20 cellular contexts compared by ENCODE assay signal in the genomic region with DNA sequence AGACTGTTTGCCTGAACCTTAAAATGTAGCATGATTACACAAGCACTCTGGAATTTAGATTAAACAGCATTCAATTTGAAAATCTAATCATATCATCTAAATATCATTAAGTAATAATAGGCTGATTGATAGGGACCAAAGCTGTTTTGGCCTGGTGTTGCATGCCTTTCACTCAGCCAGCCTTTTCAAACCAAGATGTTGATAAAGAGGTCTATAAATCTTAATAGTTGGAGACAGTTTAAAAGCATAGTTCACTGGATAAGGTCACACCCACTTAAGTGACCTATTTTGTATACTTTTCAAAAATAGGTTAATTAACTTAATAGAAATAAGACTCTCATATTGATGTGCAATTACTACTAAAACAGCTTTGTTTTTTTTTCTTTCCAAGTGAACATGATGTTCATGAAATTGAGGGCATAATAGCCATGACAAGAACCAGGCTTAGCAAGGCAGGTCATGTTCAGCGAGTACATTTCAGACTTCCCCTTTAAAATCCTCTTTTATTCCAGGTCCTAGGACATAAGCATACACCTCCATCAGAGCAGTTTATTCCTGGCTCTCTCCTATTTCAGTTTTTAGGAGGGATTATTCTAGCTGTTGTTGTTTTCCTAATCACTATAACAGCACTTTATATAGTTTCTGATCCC.
A peak's percentile ranks its signal among the peaks of the same experiment; 100 is the strongest.
DNase-seq lines count a peak whose midpoint lies in the region; ATAC-seq, FAIRE-seq and TF ChIP-seq lines count a peak whose summit lies in the region.
"Had no signal": no experiment of that assay in that cellular context is flagged by ENCODE, and none has a peak within 500 bp of the region (broad histone marks: within the 10 kb centered on the region; RNA-seq: fewer than 3 reads in every experiment).

No MANE protein-coding gene starts in this region.

- H3K27me3 Mint-ChIP-seq in HFFc6 (ENCODE audit: insufficient read depth) = no peaks in the 10 kb centered on the region
- H3K27me3 Mint-ChIP-seq: activated CD4-positive, alpha-beta memory T cell treated with anti-CD3 and anti-CD28 coated beads, Interleukin-2, amount 10 ng/mL, durations not matched to agents 7 days and 5 days; activated naive CD4-positive, alpha-beta T cell treated with anti-CD3 and anti-CD28 coated beads, Interleukin-2, amount 10 ng/mL, durations not matched to agents 7 days and 5 days; activated T-cell treated with anti-CD3 and anti-CD28 coated beads, Interleukin-2, amount 50 U/mL, for 24 hours; T-cell had no signal

- CTCF ChIA-PET in HEK293 (lab: Yijun Ruan, JAX) = no interaction called here

- WGBS in small intestine, 3 donors = 11 to 53% (median 50%) methylated on average over 1 of the region's 1 CpG

- H3K36me3 Mint-ChIP-seq in HFFc6 (ENCODE audit: low read depth) = no peaks in the 10 kb centered on the region
- H3K36me3 Mint-ChIP-seq: activated naive CD4-positive, alpha-beta T cell treated with anti-CD3 and anti-CD28 coated beads, Interleukin-2, amount 10 ng/mL, durations not matched to agents 7 days and 5 days; T-cell had no signal

- H3K27me3 ChIP-seq in small intestine (ENCODE audit: control insufficient read depth in 2 of 2, insufficient read depth in 2 of 2, low read length in 2 of 2) = no peaks in the 10 kb centered on the region
- H3K27me3 ChIP-seq: neutrophil had no signal

- peaks cover 47% of the 10 kb centered on the region for H3K4me1 ChIP-seq in HEK293 (ENCODE audit: control insufficient read depth, insufficient read depth, low read length)
- H3K4me1 ChIP-seq in small intestine (ENCODE audit: control insufficient read depth in 2 of 2, insufficient read depth in 1 of 2, low read depth in 1 of 2, low read length in 1 of 2) = peaks cover 5 to 9% of the 10 kb centered on the region in 2 donors

- peak overlapping the region; percentile 67 for H3K27ac ChIP-seq in HEK293 (ENCODE audit: extremely low read depth, low read depth, low read length)
- H3K27ac ChIP-seq in small intestine (ENCODE audit: low read depth in 1 of 2, low read length in 1 of 2) = peak overlapping the region in 1 of 2 donors; percentile 11
- H3K27ac ChIP-seq: neutrophil, VCaP had no signal

- no peak overlapping the region for H3K4me3 ChIP-seq in HEK293 (ENCODE audit: low read depth, low read length)
- H3K4me3 ChIP-seq in small intestine (ENCODE audit: low read depth in 1 of 2, low read length in 2 of 2) = no peak overlapping the region
- H3K4me3 ChIP-seq: HAP-1 had no signal

- TF ChIP-seq CTCF in HEK293 (tag by site-specific recombination; IDR thresholded peaks at IDR 0.05) (no peak), HFFc6 (IDR thresholded peaks at IDR 0.05) (no peak)

- ATAC-seq in HG02884 (IDR thresholded peaks at IDR 0.05; ENCODE audit: unreplicated experiment) = no peak
- ATAC-seq: right cardiac atrium, T-cell had no signal

- H3K9me3 ChIP-seq in HEK293 (ENCODE audit: control insufficient read depth, insufficient read depth, low read depth, low read length) = no peaks in the 10 kb centered on the region
- H3K9me3 ChIP-seq in small intestine (ENCODE audit: control insufficient read depth, low read depth) = no peaks in the 10 kb centered on the region
- H3K9me3 ChIP-seq: HAP-1, neutrophil had no signal

- no peaks in the 10 kb centered on the region for H3K9me3 Mint-ChIP-seq in HFFc6
- H3K9me3 Mint-ChIP-seq: activated CD4-positive, alpha-beta memory T cell treated with anti-CD3 and anti-CD28 coated beads, Interleukin-2, amount 10 ng/mL, durations not matched to agents 7 days and 5 days; activated naive CD4-positive, alpha-beta T cell treated with anti-CD3 and anti-CD28 coated beads, Interleukin-2, amount 10 ng/mL, durations not matched to agents 7 days and 5 days; activated T-cell treated with anti-CD3 and anti-CD28 coated beads, Interleukin-2, amount 50 U/mL, for 24 hours; T-cell had no signal

- POLR2A ChIA-PET in HEK293 (lab: Yijun Ruan, JAX) = no interaction called here

- H3K4me1 Mint-ChIP-seq in HFFc6 (ENCODE audit: low read depth) = peaks cover 28% of the 10 kb centered on the region
- H3K4me1 Mint-ChIP-seq: activated CD4-positive, alpha-beta memory T cell treated with anti-CD3 and anti-CD28 coated beads, Interleukin-2, amount 10 ng/mL, durations not matched to agents 7 days and 5 days; activated naive CD4-positive, alpha-beta T cell treated with anti-CD3 and anti-CD28 coated beads, Interleukin-2, amount 10 ng/mL, durations not matched to agents 7 days and 5 days; T-cell had no signal

- peak; percentile 88 for FAIRE-seq in islet of Langerhans (lab: Jason Lieb, UNC)
- peak; percentile 85 for FAIRE-seq in small intestine (lab: Jason Lieb, UNC)
- FAIRE-seq in frontal cortex (lab: Jason Lieb, UNC) = no peak

- H3K4me3 Mint-ChIP-seq in HFFc6 = no peak overlapping the region
- H3K4me3 Mint-ChIP-seq: activated CD4-positive, alpha-beta memory T cell treated with anti-CD3 and anti-CD28 coated beads, Interleukin-2, amount 10 ng/mL, durations not matched to agents 7 days and 5 days; activated naive CD4-positive, alpha-beta T cell treated with anti-CD3 and anti-CD28 coated beads, Interleukin-2, amount 10 ng/mL, durations not matched to agents 7 days and 5 days; activated T-cell treated with anti-CD3 and anti-CD28 coated beads, Interleukin-2, amount 50 U/mL, for 24 hours; T-cell had no signal

- H3K27ac Mint-ChIP-seq in HFFc6 = no peak overlapping the region
- H3K27ac Mint-ChIP-seq: activated CD4-positive, alpha-beta memory T cell treated with anti-CD3 and anti-CD28 coated beads, Interleukin-2, amount 10 ng/mL, durations not matched to agents 7 days and 5 days; activated naive CD4-positive, alpha-beta T cell treated with anti-CD3 and anti-CD28 coated beads, Interleukin-2, amount 10 ng/mL, durations not matched to agents 7 days and 5 days; activated T-cell treated with anti-CD3 and anti-CD28 coated beads, Interleukin-2, amount 50 U/mL, for 24 hours; T-cell had no signal

- H3K36me3 ChIP-seq in HEK293 (ENCODE audit: control insufficient read depth in 2 of 2, insufficient read depth in 1 of 2, low read length in 2 of 2) = no peaks in the 10 kb centered on the region
- no peaks in the 10 kb centered on the region for H3K36me3 ChIP-seq in small intestine (ENCODE audit: control insufficient read depth in 2 of 2, insufficient read depth in 2 of 2, low read length in 2 of 2)
- H3K36me3 ChIP-seq: HAP-1, neutrophil had no signal

- peak; percentile 31 for DNase-seq in NCI-H2227 (lab: John Stamatoyannopoulos, UW; ENCODE audit: unreplicated experiment)
- peak; percentile 82 for DNase-seq in small intestine
- DNase-seq in HFFc6 = no peak
- no peak for DNase-seq in frontal cortex (ENCODE audit: low spot score in 2 of 2)
- no peak for DNase-seq in cerebellar nuclear complex (lab: John Stamatoyannopoulos, UW)
- DNase-seq: activated CD4-positive, alpha-beta memory T cell treated with anti-CD3 and anti-CD28 coated beads, Interleukin-2, amount 10 ng/mL, durations not matched to agents 7 days and 5 days; activated naive CD4-positive, alpha-beta T cell treated with anti-CD3 and anti-CD28 coated beads, Interleukin-2, amount 10 ng/mL, durations not matched to agents 7 days and 5 days; activated T-cell treated with anti-CD3 and anti-CD28 coated beads, Interleukin-2, amount 50 U/mL, for 24 hours; aorta; hypothalamus; mesendoderm; NCI-H146; right cardiac atrium; T-cell had no signal

TF ChIP-seq in HEK293, 187 proteins besides CTCF, POLR2A, EP300 and RAD21 (continues in another document):
- TF ChIP-seq FEZF1 (tag by site-specific recombination; IDR thresholded peaks at IDR 0.05) (peak; percentile 80), SALL2 (tag by site-specific recombination; IDR thresholded peaks at IDR 0.05; ENCODE audit: borderline replicate concordance) (no peak), ZNF501 (tag by site-specific recombination; IDR thresholded peaks at IDR 0.05) (no peak), ZNF707 (tag by site-specific recombination; IDR thresholded peaks at IDR 0.05) (no peak), ZBTB44 (tag by site-specific recombination; IDR thresholded peaks at IDR 0.05) (peak; percentile 41; the same call in 1 of the 2 replicates), OSR2 (tag by site-specific recombination; IDR thresholded peaks at IDR 0.05) (peak; percentile 70; the same call in 1 of the 2 replicates), ZBTB17 (tag by site-specific recombination; IDR thresholded peaks at IDR 0.05) (peak; percentile 54), TRIM28 (IDR thresholded peaks at IDR 0.05; ENCODE audit: borderline replicate concordance, low read length) (peak; percentile 33; the same call in 1 of the 2 replicates), ZNF768 (tag by site-specific recombination; IDR thresholded peaks at IDR 0.05) (no peak), PRDM4 (tag by site-specific recombination; IDR thresholded peaks at IDR 0.05) (no peak), ZNF621 (tag by site-specific recombination; IDR thresholded peaks at IDR 0.05) (no peak)

Comparison
In these comparisons a context has a peak if more than half of its experiments do, and no peak if none do; other contexts are left out.
1. DNase-seq: peak in NCI-H2227 (single experiment) and small intestine (single experiment); none in HFFc6 (single experiment), frontal cortex (0 of 2) and cerebellar nuclear complex (0 of 2).